ENCODE assay signal across 8 cellular contexts in the genomic region with DNA sequence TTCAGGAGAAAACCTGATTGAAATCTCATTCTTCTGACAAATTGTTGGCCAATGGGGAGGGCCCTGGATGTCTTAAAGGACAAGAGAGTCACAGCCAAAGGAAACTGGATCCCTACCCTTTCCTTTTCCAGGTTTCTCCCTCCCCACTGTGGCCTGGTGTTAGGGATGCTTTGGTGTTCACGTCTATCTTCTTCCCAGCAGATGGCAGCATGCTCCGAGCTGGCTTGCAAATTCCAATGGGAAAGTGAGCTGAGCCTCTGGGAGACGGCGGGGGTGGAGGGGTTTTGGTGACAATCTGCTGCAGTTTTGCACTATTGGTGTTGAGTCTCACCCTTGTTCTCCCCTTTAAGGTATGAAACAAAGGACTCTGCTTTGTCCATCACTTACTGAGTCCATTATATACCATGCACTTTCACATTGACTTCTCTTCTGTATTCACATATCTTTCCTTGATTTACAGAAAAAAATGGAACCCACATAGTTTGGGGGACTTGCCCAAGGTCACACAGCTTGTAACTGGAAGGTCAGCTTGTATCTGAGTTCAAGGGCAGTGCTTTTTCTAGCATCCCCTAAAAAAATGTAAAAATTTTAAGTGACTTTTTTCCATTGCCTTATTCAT. TPM values are rescaled to one million over a fixed set of nuclear protein-coding genes. Genes with fewer than 3 reads are reported as not detected.
A peak's percentile ranks its signal among the peaks of the same experiment; 100 is the strongest.
DNase-seq lines count a peak whose midpoint lies in the region; ATAC-seq, FAIRE-seq and TF ChIP-seq lines count a peak whose summit lies in the region.

No MANE protein-coding gene starts in this region.

- no peak for FAIRE-seq in pancreas (lab: Jason Lieb, UNC)

- no peaks in the 10 kb centered on the region for H3K36me3 ChIP-seq in BJ (ENCODE audit: control insufficient read depth, insufficient read depth, low read length)
- no peaks in the 10 kb centered on the region for H3K36me3 ChIP-seq in RWPE2 (ENCODE audit: low read depth)
- H3K36me3 ChIP-seq in pancreas, result no peaks in the 10 kb centered on the region

- POLR2A ChIA-PET in BJ (lab: Charles Lee), result no interaction called here

- TF ChIP-seq CTCF in BJ (IDR thresholded peaks at IDR 0.05; ENCODE audit: insufficient read depth, low read depth, low read length), result peak; percentile 86
- TF ChIP-seq CTCF in RWPE2 (IDR thresholded peaks at IDR 0.05; ENCODE audit: poor library complexity, severe bottlenecking), result peak; percentile 93
- TF ChIP-seq CTCF in fibroblast of pulmonary artery (IDR thresholded peaks at IDR 0.05; ENCODE audit: low read length, missing control alignments), result peak; percentile 88
- TF ChIP-seq CTCF in pancreas (IDR thresholded peaks at IDR 0.05), result peak in 3 of 4 donors; percentile 21 to 33 (median 25)

- H3K4me3 ChIP-seq in BJ (ENCODE audit: low read depth, low read length), result no peak overlapping the region
- no peak overlapping the region for H3K4me3 ChIP-seq in RWPE2 (ENCODE audit: severe bottlenecking)
- no peak overlapping the region for H3K4me3 ChIP-seq in fibroblast of pulmonary artery (replicated peaks; ENCODE audit: low read depth, low read length)
- no peak overlapping the region for H3K4me3 ChIP-seq in pancreas

- H3K27ac ChIP-seq in RWPE2 (ENCODE audit: poor library complexity, severe bottlenecking), result no peak overlapping the region
- H3K27ac ChIP-seq in pancreas, result no peak overlapping the region

- ATAC-seq in RWPE2 (ENCODE audit: low read depth) (peak; percentile 76), pancreas (peak in 3 of 4 donors; percentile 71 to 78 (median 77)), GM21825 (IDR thresholded peaks at IDR 0.05; ENCODE audit: unreplicated experiment) (no peak), HG03280 (IDR thresholded peaks at IDR 0.05; ENCODE audit: unreplicated experiment) (no peak)

- no peaks in the 10 kb centered on the region for H3K9me3 ChIP-seq in RWPE2 (ENCODE audit: severe bottlenecking)
- no peaks in the 10 kb centered on the region for H3K9me3 ChIP-seq in pancreas

- DNase-seq in BJ (ENCODE audit: low read depth), result no peak
- peak; percentile 26 to 40 for DNase-seq in Kasumi-1 (lab: John Stamatoyannopoulos, UW)
- no peak for DNase-seq in RWPE2 (ENCODE audit: low spot score)
- peak; percentile 70 for DNase-seq in fibroblast of pulmonary artery (ENCODE audit: low read depth)
- DNase-seq in pancreas, result peak in 3 of 6 donors; percentile 5 to 63 (median 38)
- no peak for DNase-seq in stimulated activated CD4-positive, alpha-beta T cell treated with anti-CD3 and anti-CD28 coated beads, Interleukin-4, amount 100 ng/mL, for 4 hours

- H3K27me3 ChIP-seq in BJ (ENCODE audit: control insufficient read depth, insufficient read depth, low read length) (peaks cover 10% of the 10 kb centered on the region), RWPE2 (ENCODE audit: insufficient read depth, poor library complexity, severe bottlenecking) (no peaks in the 10 kb centered on the region), pancreas (peaks cover 0 to 6% (median 0%) of the 10 kb centered on the region in 4 donors)

- H3K4me1 ChIP-seq in RWPE2 (ENCODE audit: insufficient read depth, poor library complexity, severe bottlenecking), result no peaks in the 10 kb centered on the region
- no peaks in the 10 kb centered on the region for H3K4me1 ChIP-seq in pancreas

- CTCF ChIA-PET in BJ (lab: Yijun Ruan, JAX), result interaction anchor here (0.6 to 4.2 kb wide), 21 partner anchors 9 to 256 kb away, joined by 3 to 64 read pairs (median 5); a partner anchor contains a TSS

- WGBS in pancreas, 2 donors, result 5 to 6% methylated on average over 4 of the region's 4 CpGs

- intact Hi-C loops in pancreas (cut with DNase I), result no loop called here

RNA-seq across cellular contexts. Expression of a gene that starts 39.3 kb away (rescaled TPM):
- polyA plus RNA-seq in BJ (2011; rRNA removed) (not detected in 2 replicates), pancreas (not detected)
- not detected in 2 replicates for polyA minus RNA-seq in BJ (2011; rRNA and poly(A)+ RNA removed)
- total RNA-seq in pancreas, result not detected

RNA-seq across cellular contexts. Expression of a gene that starts 50.8 kb away (rescaled TPM):
- polyA plus RNA-seq in BJ (2011; rRNA removed), result 0.01 TPM in 2 replicates
- 0.05 TPM in 1 of 2 replicates, not detected in the other for polyA minus RNA-seq in BJ (2011; rRNA and poly(A)+ RNA removed)
- under 1 TPM in 4 of 6 donors, not detected in 2; 0.03 to 0.12 (median 0.06) TPM for total RNA-seq in pancreas
- under 1 TPM; 0.07 to 0.19 TPM for polyA plus RNA-seq in pancreas

Comparison
In these comparisons a context has a peak if more than half of its experiments do, and no peak if none do; other contexts are left out.
1. DNase-seq: peak in Kasumi-1 (2 of 2) and fibroblast of pulmonary artery (single experiment); none in BJ (single experiment), RWPE2 (single experiment) and stimulated activated CD4-positive, alpha-beta T cell treated with anti-CD3 and anti-CD28 coated beads, Interleukin-4, amount 100 ng/mL, for 4 hours (0 of 2).
2. CTCF ChIP-seq: peak in every context shown above with its lines; median percentile 93 in RWPE2; 88 in fibroblast of pulmonary artery; 86 in BJ; 25 in pancreas.
3. ATAC-seq: peak in RWPE2 (single experiment) and pancreas (3 of 4); none in GM21825 (single experiment) and HG03280 (single experiment).